In the genomic region with DNA sequence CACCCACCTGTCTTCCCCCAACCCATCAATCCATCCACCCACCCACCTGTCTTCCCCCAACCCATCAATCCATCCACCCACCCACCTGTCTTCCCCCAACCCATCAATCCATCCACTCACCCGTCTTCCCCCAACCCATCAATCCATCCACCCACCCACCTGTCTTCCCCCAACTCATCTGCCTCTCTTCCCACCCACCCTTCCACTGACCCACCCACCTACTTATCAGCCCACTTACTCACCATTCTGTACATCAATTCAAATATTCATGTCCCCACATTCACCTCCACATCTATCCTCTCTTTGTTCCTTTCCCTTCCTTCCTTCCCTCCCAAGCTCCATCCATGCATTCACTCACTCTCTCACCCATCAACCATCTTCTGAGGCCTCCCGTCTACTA, we compare ENCODE assay signal across 8 cellular contexts. TPM values are rescaled to one million over a fixed set of nuclear protein-coding genes. Genes with fewer than 3 reads are reported as not detected.
DNase-seq lines count a peak whose midpoint lies in the region; ATAC-seq and TF ChIP-seq lines count a peak whose summit lies in the region.
"Not testable (repeated sequence)": the region's sequence is repeated elsewhere in the genome, so short reads cannot be mapped to it uniquely, and the experiment has no call there.
"Had no signal": no experiment of that assay in that cellular context is flagged by ENCODE, and none has a peak within 500 bp of the region (broad histone marks: within the 10 kb centered on the region; RNA-seq: fewer than 3 reads in every experiment).

No MANE protein-coding gene starts in this region.

- not testable (repeated sequence) for H3K36me3 Mint-ChIP-seq in activated CD8-positive, alpha-beta memory T cell treated with anti-CD3 and anti-CD28 coated beads, Interleukin-2, amount 10 ng/mL, durations not matched to agents 7 days and 5 days

- H3K4me3 ChIP-seq in HEK293 (ENCODE audit: low read depth, low read length), result not testable (repeated sequence)

- H3K4me3 Mint-ChIP-seq in activated CD8-positive, alpha-beta memory T cell treated with anti-CD3 and anti-CD28 coated beads, Interleukin-2, amount 10 ng/mL, durations not matched to agents 7 days and 5 days, result not testable (repeated sequence)

- not testable (repeated sequence) for H3K9me3 Mint-ChIP-seq in activated CD8-positive, alpha-beta memory T cell treated with anti-CD3 and anti-CD28 coated beads, Interleukin-2, amount 10 ng/mL, durations not matched to agents 7 days and 5 days (ENCODE audit: low read depth)

- POLR2A ChIA-PET in HEK293 (lab: Yijun Ruan, JAX), result not testable (repeated sequence)

- DNase-seq in activated CD8-positive, alpha-beta memory T cell treated with anti-CD3 and anti-CD28 coated beads, Interleukin-2, amount 10 ng/mL, durations not matched to agents 7 days and 5 days, result not testable (repeated sequence)

- H3K27me3 Mint-ChIP-seq in activated CD8-positive, alpha-beta memory T cell treated with anti-CD3 and anti-CD28 coated beads, Interleukin-2, amount 10 ng/mL, durations not matched to agents 7 days and 5 days, result not testable (repeated sequence)

- peak overlapping the region; percentile 44 for H3K27ac Mint-ChIP-seq in activated CD8-positive, alpha-beta memory T cell treated with anti-CD3 and anti-CD28 coated beads, Interleukin-2, amount 10 ng/mL, durations not matched to agents 7 days and 5 days

- not testable (repeated sequence) for H3K27ac ChIP-seq in HEK293 (ENCODE audit: extremely low read depth, low read depth, low read length)

- H3K4me1 Mint-ChIP-seq in activated CD8-positive, alpha-beta memory T cell treated with anti-CD3 and anti-CD28 coated beads, Interleukin-2, amount 10 ng/mL, durations not matched to agents 7 days and 5 days, result not testable (repeated sequence)

- H3K9me3 ChIP-seq in HEK293 (ENCODE audit: control insufficient read depth, insufficient read depth, low read depth, low read length), result not testable (repeated sequence)

- not testable (repeated sequence) for TF ChIP-seq CTCF in HEK293 (tag by site-specific recombination; IDR thresholded peaks at IDR 0.05)

- not testable (repeated sequence) for ATAC-seq in activated CD8-positive, alpha-beta memory T cell treated with anti-CD3 and anti-CD28 coated beads, Interleukin-2, amount 10 ng/mL, durations not matched to agents 7 days and 5 days

- not testable (repeated sequence) for H3K4me1 ChIP-seq in HEK293 (ENCODE audit: control insufficient read depth, insufficient read depth, low read length)

- CTCF ChIA-PET in HEK293 (lab: Yijun Ruan, JAX); activated CD8-positive, alpha-beta memory T cell treated with anti-CD3 and anti-CD28 coated beads, Interleukin-2, amount 10 ng/mL, durations not matched to agents 7 days and 5 days (lab: Charles Lee): not testable (repeated sequence)

- not testable (repeated sequence) for H3K36me3 ChIP-seq in HEK293 (ENCODE audit: control insufficient read depth in 2 of 2, insufficient read depth in 1 of 2, low read length in 2 of 2)

TF ChIP-seq in HEK293, 187 proteins besides CTCF, POLR2A, EP300 and RAD21:
- peak; percentile 95 for TF ChIP-seq EGR2 (tag by site-specific recombination; IDR thresholded peaks at IDR 0.05; ENCODE audit: low read depth)
- peak; percentile 87 for TF ChIP-seq ZFHX2 (tag by site-specific recombination; conservative IDR thresholded peaks at IDR 0.05)

RNA-seq across cellular contexts. Expression of a gene that starts 6.4 kb away (rescaled TPM):
- total RNA-seq in activated CD8-positive, alpha-beta memory T cell treated with anti-CD3 and anti-CD28 coated beads, Interleukin-2, amount 10 ng/mL, durations not matched to agents 7 days and 5 days, result not detected
- total RNA-seq: A172; A673; Calu3; CD4-positive, alpha-beta memory T cell; Daoy had no signal

RNA-seq across cellular contexts. Expression of a gene that starts 20.4 kb away (rescaled TPM):
- total RNA-seq in activated CD8-positive, alpha-beta memory T cell treated with anti-CD3 and anti-CD28 coated beads, Interleukin-2, amount 10 ng/mL, durations not matched to agents 7 days and 5 days, result under 1 TPM; 0.23 to 0.66 TPM
- total RNA-seq: CD4-positive, alpha-beta memory T cell; CD4-positive, CD25-positive, alpha-beta regulatory T cell; Daoy had no signal

RNA-seq across cellular contexts. Expression of a gene that starts 37.2 kb away (rescaled TPM):
- total RNA-seq in activated CD8-positive, alpha-beta memory T cell treated with anti-CD3 and anti-CD28 coated beads, Interleukin-2, amount 10 ng/mL, durations not matched to agents 7 days and 5 days, result 10 to 100 TPM; 47.8 to 57.2 TPM

RNA-seq across cellular contexts. Expression of a gene that starts 37.5 kb away (rescaled TPM):
- total RNA-seq in activated CD8-positive, alpha-beta memory T cell treated with anti-CD3 and anti-CD28 coated beads, Interleukin-2, amount 10 ng/mL, durations not matched to agents 7 days and 5 days, result not detected

RNA-seq across cellular contexts. Expression of a gene that starts 55.0 kb away (rescaled TPM):
- total RNA-seq in activated CD8-positive, alpha-beta memory T cell treated with anti-CD3 and anti-CD28 coated beads, Interleukin-2, amount 10 ng/mL, durations not matched to agents 7 days and 5 days, result 100 to 1,000 TPM; 158 to 215 TPM
